ENCODE assay signal across 16 cellular contexts in genomic region chr7:151380199-151381082, GRCh38. TPM values are rescaled to one million over a fixed set of nuclear protein-coding genes. Genes with fewer than 3 reads are reported as not detected.
A peak's percentile ranks its signal among the peaks of the same experiment; 100 is the strongest.
DNase-seq lines count a peak whose midpoint lies in the region; ATAC-seq lines count a peak whose summit lies in the region.
"Had no signal": no experiment of that assay in that cellular context is flagged by ENCODE, and none has a peak within 500 bp of the region (broad histone marks: within the 10 kb centered on the region; RNA-seq: fewer than 3 reads in every experiment).

No MANE protein-coding gene starts in this region.

- H3K4me1 ChIP-seq in BLaER1 treated with 17β-estradiol and CSF1 and Interleukin-3, amounts not matched to agents 10 nM and 100 nM, result peaks cover 22 to 32% (median 27%) of the 10 kb centered on the region in 10 experiments
- H3K4me1 ChIP-seq: foreskin keratinocyte had no signal

- H3K27me3 ChIP-seq in BLaER1 treated with 17β-estradiol and CSF1 and Interleukin-3, amounts not matched to agents 10 nM and 100 nM, result peaks cover 46 to 57% (median 53%) of the 10 kb centered on the region in 11 experiments

- no peak overlapping the region for H3K27ac ChIP-seq in BLaER1 treated with 17β-estradiol and CSF1 and Interleukin-3, amounts not matched to agents 10 nM and 100 nM
- H3K27ac ChIP-seq: foreskin keratinocyte had no signal

- CTCF ChIA-PET in activated CD8-positive, alpha-beta T cell treated with anti-CD3 and anti-CD28 coated beads, Interleukin-2, amount 10 ng/mL, durations not matched to agents 7 days and 5 days (lab: Charles Lee), result interaction anchor here (1.2 kb wide), 2 partner anchors 12 to 64 kb away, joined by 3 to 4 read pairs; no protein-coding TSS in a partner anchor

- ATAC-seq in activated CD8-positive, alpha-beta T cell treated with anti-CD3 and anti-CD28 coated beads, Interleukin-2, amount 10 ng/mL, durations not matched to agents 7 days and 5 days, result no peak
- no peak for ATAC-seq in memory B cell (ENCODE audit: low read depth)
- ATAC-seq in HG03342 (IDR thresholded peaks at IDR 0.05; ENCODE audit: unreplicated experiment), result no peak

- H3K36me3 ChIP-seq in BLaER1 treated with 17β-estradiol and CSF1 and Interleukin-3, amounts not matched to agents 10 nM and 100 nM, result peaks cover 21 to 44% (median 31%) of the 10 kb centered on the region in 11 experiments; a peak in 21 of 22 replicates

- DNase-seq in ELF-1 (ENCODE audit: low read depth, low spot score) (peak; percentile 56), memory B cell (ENCODE audit: low spot score in 2 of 2) (peak in 1 of 2 donors; percentile 18), CD1c-positive myeloid dendritic cell (ENCODE audit: extremely low spot score) (no peak), Kasumi-1 (lab: John Stamatoyannopoulos, UW) (no peak)
- no peak for DNase-seq in activated CD8-positive, alpha-beta T cell treated with anti-CD3 and anti-CD28 coated beads, Interleukin-2, amount 10 ng/mL, durations not matched to agents 7 days and 5 days
- no peak for DNase-seq in effector CD4-positive, alpha-beta T cell
- DNase-seq: activated T-cell treated with anti-CD3 and anti-CD28 coated beads for 4 hours; AML-193; foreskin keratinocyte; GF-D8; HFFc6; NCI-H1694 treated with DMSO at 0.1 percent for 48 hours; stimulated activated CD4-positive, alpha-beta T cell treated with anti-CD3 and anti-CD28 coated beads, Interleukin-4, amount 100 ng/mL, for 24 hours; stomach had no signal

- peak overlapping the region; percentile 85 to 100 (median 99) for H3K4me2 ChIP-seq in BLaER1 treated with 17β-estradiol and CSF1 and Interleukin-3, amounts not matched to agents 10 nM and 100 nM

- no peaks in the 10 kb centered on the region for H3K9me3 ChIP-seq in BLaER1 treated with 17β-estradiol and CSF1 and Interleukin-3, amounts not matched to agents 10 nM and 100 nM (replicated peaks in 1 of 11)
- H3K9me3 ChIP-seq: stomach had no signal

- POLR2A ChIA-PET in activated CD8-positive, alpha-beta T cell treated with anti-CD3 and anti-CD28 coated beads, Interleukin-2, amount 10 ng/mL, durations not matched to agents 7 days and 5 days (lab: Charles Lee), result no interaction called here

- H3K9me3 Mint-ChIP-seq in activated CD8-positive, alpha-beta T cell treated with anti-CD3 and anti-CD28 coated beads, Interleukin-2, amount 10 ng/mL, durations not matched to agents 7 days and 5 days (ENCODE audit: insufficient read depth), result no peaks in the 10 kb centered on the region
- no peaks in the 10 kb centered on the region for H3K9me3 Mint-ChIP-seq in memory B cell
- H3K9me3 Mint-ChIP-seq: HFFc6 had no signal

- peak overlapping the region in 8 of 11 experiments; percentile 24 to 65 (median 49); a peak in 9 of 22 replicates for H3K9ac ChIP-seq in BLaER1 treated with 17β-estradiol and CSF1 and Interleukin-3, amounts not matched to agents 10 nM and 100 nM

- H3K27me3 Mint-ChIP-seq in activated CD8-positive, alpha-beta T cell treated with anti-CD3 and anti-CD28 coated beads, Interleukin-2, amount 10 ng/mL, durations not matched to agents 7 days and 5 days (ENCODE audit: low read depth), result peaks cover 21% of the 10 kb centered on the region
- peaks cover 6% of the 10 kb centered on the region for H3K27me3 Mint-ChIP-seq in memory B cell

- H3K4me1 Mint-ChIP-seq in activated CD8-positive, alpha-beta T cell treated with anti-CD3 and anti-CD28 coated beads, Interleukin-2, amount 10 ng/mL, durations not matched to agents 7 days and 5 days (ENCODE audit: low read depth), result peaks cover 12% of the 10 kb centered on the region
- peaks cover 11% of the 10 kb centered on the region for H3K4me1 Mint-ChIP-seq in memory B cell

- peaks cover 0 to 74% (median 25%) of the 10 kb centered on the region in 11 experiments; a peak in 17 of 22 replicates for H4K20me1 ChIP-seq in BLaER1 treated with 17β-estradiol and CSF1 and Interleukin-3, amounts not matched to agents 10 nM and 100 nM

- H3K36me3 Mint-ChIP-seq in activated CD8-positive, alpha-beta T cell treated with anti-CD3 and anti-CD28 coated beads, Interleukin-2, amount 10 ng/mL, durations not matched to agents 7 days and 5 days (ENCODE audit: low read depth), result peaks cover 14% of the 10 kb centered on the region
- peaks cover 16% of the 10 kb centered on the region for H3K36me3 Mint-ChIP-seq in memory B cell

- peak overlapping the region; percentile 26 for H3K4me3 Mint-ChIP-seq in activated CD8-positive, alpha-beta T cell treated with anti-CD3 and anti-CD28 coated beads, Interleukin-2, amount 10 ng/mL, durations not matched to agents 7 days and 5 days
- H3K4me3 Mint-ChIP-seq in memory B cell, result peak overlapping the region; percentile 83
- H3K4me3 Mint-ChIP-seq: HFFc6 had no signal

- no peak overlapping the region for H3K27ac Mint-ChIP-seq in activated CD8-positive, alpha-beta T cell treated with anti-CD3 and anti-CD28 coated beads, Interleukin-2, amount 10 ng/mL, durations not matched to agents 7 days and 5 days
- peak overlapping the region; percentile 95 for H3K27ac Mint-ChIP-seq in memory B cell
- H3K27ac Mint-ChIP-seq: HFFc6 had no signal

- peak overlapping the region in 8 of 10 experiments; percentile 49 to 69 (median 57); a peak in 13 of 20 replicates for H3K4me3 ChIP-seq in BLaER1 treated with 17β-estradiol and CSF1 and Interleukin-3, amounts not matched to agents 10 nM and 100 nM

RNA-seq across cellular contexts. Expression of gene WDR86, which starts 29.4 kb away (rescaled TPM):
- under 1 TPM; 0.26 to 0.32 TPM for total RNA-seq in activated CD8-positive, alpha-beta T cell treated with anti-CD3 and anti-CD28 coated beads, Interleukin-2, amount 10 ng/mL, durations not matched to agents 7 days and 5 days
- total RNA-seq: foreskin keratinocyte, HFFc6 had no signal

RNA-seq across cellular contexts. Expression of gene NUB1, which starts 38.8 kb away (rescaled TPM):
- total RNA-seq in activated CD8-positive, alpha-beta T cell treated with anti-CD3 and anti-CD28 coated beads, Interleukin-2, amount 10 ng/mL, durations not matched to agents 7 days and 5 days, result 10 to 100 TPM; 59.0 to 59.2 TPM

RNA-seq across cellular contexts. Expression of gene CRYGN, which starts 59.5 kb away (rescaled TPM):
- under 1 TPM; 0.34 to 0.50 TPM for total RNA-seq in activated CD8-positive, alpha-beta T cell treated with anti-CD3 and anti-CD28 coated beads, Interleukin-2, amount 10 ng/mL, durations not matched to agents 7 days and 5 days
- total RNA-seq: foreskin keratinocyte, HFFc6, stomach had no signal
